ENCODE assay signal across 13 cellular contexts in genomic region chr10:124672181-124672638, GRCh38.
DNase-seq lines count a peak whose midpoint lies in the region; ATAC-seq and TF ChIP-seq lines count a peak whose summit lies in the region.
"Had no signal": no experiment of that assay in that cellular context is flagged by ENCODE, and none has a peak within 500 bp of the region (broad histone marks: within the 10 kb centered on the region; RNA-seq: fewer than 3 reads in every experiment).

No MANE protein-coding gene starts in this region.

- no peak for TF ChIP-seq CTCF in CD4-positive, alpha-beta T cell (IDR thresholded peaks at IDR 0.05)

- CTCF ChIA-PET in CD4-positive, alpha-beta T cell (lab: Charles Lee): interaction anchor here (0.7 to 2.6 kb wide), 12 partner anchors 20 to 73 kb away, joined by 3 to 11 read pairs (median 5); partner anchors contain the start of gene FAM53B

- POLR2A ChIA-PET in CD4-positive, alpha-beta T cell (lab: Charles Lee): interaction anchor here (0.7 to 3.4 kb wide), 8 partner anchors 9 to 50 kb away, joined by 3 to 22 read pairs (median 4); no protein-coding TSS in a partner anchor

- peaks cover 64% of the 10 kb centered on the region for H3K4me1 ChIP-seq in right cardiac atrium (ENCODE audit: control insufficient read depth, insufficient read depth, low read length)

- peaks cover 92% of the 10 kb centered on the region for H3K4me1 Mint-ChIP-seq in CD4-positive, alpha-beta T cell (ENCODE audit: low read depth)
- H3K4me1 Mint-ChIP-seq in T-helper 17 cell: peaks cover 80% of the 10 kb centered on the region

- no peaks in the 10 kb centered on the region for H3K27me3 Mint-ChIP-seq in CD4-positive, alpha-beta T cell
- H3K27me3 Mint-ChIP-seq in T-helper 17 cell: no peaks in the 10 kb centered on the region

- no peak for DNase-seq in CD4-positive, alpha-beta T cell
- no peak for DNase-seq in T-helper 17 cell
- peak; percentile 30 to 66 (median 63) for DNase-seq in right cardiac atrium
- no peak for DNase-seq in sciatic nerve (ENCODE audit: low spot score)
- DNase-seq in MG63: no peak
- DNase-seq in 8988T: no peak
- DNase-seq: activated CD8-positive, alpha-beta memory T cell treated with anti-CD3 and anti-CD28 coated beads, Interleukin-2, amount 50 U/mL, for 48 hours; cerebellar nuclear complex; DMS79; MM.1S; NCI-H774 had no signal

- no peaks in the 10 kb centered on the region for H3K36me3 ChIP-seq in MG63

- H3K9me3 ChIP-seq in CD4-positive, alpha-beta T cell (ENCODE audit: control insufficient read depth, low read length): no peaks in the 10 kb centered on the region
- H3K9me3 ChIP-seq in T-helper 17 cell (ENCODE audit: control insufficient read depth, low read length, poor library complexity, severe bottlenecking): no peaks in the 10 kb centered on the region
- no peaks in the 10 kb centered on the region for H3K9me3 ChIP-seq in right cardiac atrium (ENCODE audit: control insufficient read depth, low read length)
- H3K9me3 ChIP-seq in MG63: no peaks in the 10 kb centered on the region

- H3K27ac Mint-ChIP-seq in CD4-positive, alpha-beta T cell: peak overlapping the region; percentile 73
- peak overlapping the region; percentile 96 for H3K27ac Mint-ChIP-seq in T-helper 17 cell

- H3K27ac ChIP-seq in CD4-positive, alpha-beta T cell (ENCODE audit: low read depth, low read length): no peak overlapping the region
- peak overlapping the region; percentile 70 for H3K27ac ChIP-seq in right cardiac atrium (ENCODE audit: low read length)

- 51% methylated on average over 16 of the region's 16 CpGs for WGBS in right cardiac atrium

- H3K27me3 ChIP-seq in CD4-positive, alpha-beta T cell (ENCODE audit: control insufficient read depth, insufficient read depth, low read length): no peaks in the 10 kb centered on the region
- H3K27me3 ChIP-seq in right cardiac atrium (ENCODE audit: control insufficient read depth, insufficient read depth): no peaks in the 10 kb centered on the region
- no peaks in the 10 kb centered on the region for H3K27me3 ChIP-seq in MG63

- ATAC-seq in CD4-positive, alpha-beta T cell (ENCODE audit: poor library complexity): no peak
- ATAC-seq in T-helper 17 cell: no peak
- ATAC-seq in right cardiac atrium: no peak
- peak; percentile 5 for ATAC-seq in sciatic nerve
- ATAC-seq in GM18517 (IDR thresholded peaks at IDR 0.05; ENCODE audit: unreplicated experiment): no peak
- ATAC-seq in GM21515 (IDR thresholded peaks at IDR 0.05; ENCODE audit: unreplicated experiment): no peak

- H3K36me3 Mint-ChIP-seq in CD4-positive, alpha-beta T cell (ENCODE audit: low read depth): peaks cover 12% of the 10 kb centered on the region
- H3K36me3 Mint-ChIP-seq in T-helper 17 cell (ENCODE audit: low read depth): peaks cover 5% of the 10 kb centered on the region

- intact Hi-C loops in CD4-positive, alpha-beta T cell (cut with DNase I, micrococcal nuclease): loop anchor here in 1 of 2 experiments (5.0 kb wide), 1 partner anchor 35 kb away; no protein-coding TSS in a partner anchor
- intact Hi-C loops in right cardiac atrium (cut with DNase I): no loop called here
- intact Hi-C loops in sciatic nerve (cut with DNase I): no loop called here

- peak overlapping the region; percentile 70 for H3K4me3 Mint-ChIP-seq in CD4-positive, alpha-beta T cell
- H3K4me3 Mint-ChIP-seq in T-helper 17 cell: peak overlapping the region; percentile 81

- no peaks in the 10 kb centered on the region for H3K9me3 Mint-ChIP-seq in CD4-positive, alpha-beta T cell

- H3K4me3 ChIP-seq in right cardiac atrium (ENCODE audit: low read length) (no peak overlapping the region), MG63 (no peak overlapping the region)

Comparison
In these comparisons a context has a peak if more than half of its experiments do, and no peak if none do; other contexts are left out.
1. DNase-seq: peak in right cardiac atrium (3 of 3); none in CD4-positive, alpha-beta T cell (0 of 10), T-helper 17 cell (0 of 3), sciatic nerve (single experiment), MG63 (single experiment) and 8988T (single experiment).